ENCODE assay signal across 17 cellular contexts in genomic region chrX:14829643-14830042, GRCh38. TPM values are rescaled to one million over a fixed set of nuclear protein-coding genes. Genes with fewer than 3 reads are reported as not detected.
DNase-seq lines count a peak whose midpoint lies in the region; ATAC-seq and TF ChIP-seq lines count a peak whose summit lies in the region.
"Had no signal": no experiment of that assay in that cellular context is flagged by ENCODE, and none has a peak within 500 bp of the region (broad histone marks: within the 10 kb centered on the region; RNA-seq: fewer than 3 reads in every experiment).

No MANE protein-coding gene starts in this region.

- no peak overlapping the region for H3K9ac ChIP-seq in endodermal cell (ENCODE audit: extremely low read depth, low read length, poor library complexity, severe bottlenecking)
- H3K9ac ChIP-seq in trophoblast cell (ENCODE audit: low read length): no peak overlapping the region
- H3K9ac ChIP-seq: GM23248 had no signal

- no peak overlapping the region for H3K4me2 ChIP-seq in trophoblast cell (ENCODE audit: low read length)

- no peak overlapping the region for H3K4ac ChIP-seq in trophoblast cell (ENCODE audit: low read depth, low read length)

- H2AK5ac ChIP-seq in trophoblast cell (ENCODE audit: low read length): no peak overlapping the region

- H3K9me3 Mint-ChIP-seq in endodermal cell: peaks cover 57% of the 10 kb centered on the region

- H3K18ac ChIP-seq in trophoblast cell (ENCODE audit: low read length): no peak overlapping the region

- no peaks in the 10 kb centered on the region for H3K4me1 ChIP-seq in endodermal cell (ENCODE audit: control insufficient read depth, insufficient read depth, low read length)
- H3K4me1 ChIP-seq in left lung: no peaks in the 10 kb centered on the region
- H3K4me1 ChIP-seq in trophoblast cell (ENCODE audit: control insufficient read depth in 1 of 2, insufficient read depth in 2 of 2, low read length in 2 of 2): peaks cover 0 to 5% of the 10 kb centered on the region in 2 experiments

- H4K8ac ChIP-seq in trophoblast cell (ENCODE audit: low read depth, low read length): no peak overlapping the region

- TF ChIP-seq CTCF in endodermal cell (conservative IDR thresholded peaks at IDR 0.05) (no peak), left lung (IDR thresholded peaks at IDR 0.05) (no peak)

- no peak overlapping the region for H3K27ac Mint-ChIP-seq in endodermal cell
- H3K27ac Mint-ChIP-seq: CD4-positive, alpha-beta memory T cell had no signal

- H2BK12ac ChIP-seq in trophoblast cell (ENCODE audit: low read length): no peak overlapping the region

- H4K91ac ChIP-seq in trophoblast cell (ENCODE audit: low read depth, low read length): no peak overlapping the region

- no peak overlapping the region for H2BK120ac ChIP-seq in trophoblast cell (ENCODE audit: insufficient read depth, low read length, poor library complexity)

- H3K4me1 Mint-ChIP-seq in endodermal cell: no peaks in the 10 kb centered on the region
- H3K4me1 Mint-ChIP-seq: CD4-positive, alpha-beta memory T cell had no signal

- no peaks in the 10 kb centered on the region for H3K27me3 Mint-ChIP-seq in endodermal cell (ENCODE audit: insufficient read depth)

- H3K23ac ChIP-seq in trophoblast cell (ENCODE audit: low read length): no peak overlapping the region

- intact Hi-C loops in left lung (cut with DNase I): no loop called here
- intact Hi-C loops in left ventricle myocardium superior (cut with micrococcal nuclease): no loop called here

- H3K9me3 ChIP-seq in endodermal cell (ENCODE audit: control insufficient read depth, low read length): peaks cover 17% of the 10 kb centered on the region
- no peaks in the 10 kb centered on the region for H3K9me3 ChIP-seq in left lung
- H3K9me3 ChIP-seq in trophoblast cell (ENCODE audit: insufficient read depth, low read depth, low read length): no peaks in the 10 kb centered on the region

- peaks cover 17% of the 10 kb centered on the region for H3K36me3 Mint-ChIP-seq in endodermal cell (ENCODE audit: low read depth)
- H3K36me3 Mint-ChIP-seq: CD4-positive, alpha-beta memory T cell had no signal

- no peak overlapping the region for H3K4me3 Mint-ChIP-seq in endodermal cell
- H3K4me3 Mint-ChIP-seq: CD4-positive, alpha-beta memory T cell had no signal

- H3K27ac ChIP-seq in endodermal cell (ENCODE audit: low read depth, low read length): no peak overlapping the region
- H3K27ac ChIP-seq in left lung: no peak overlapping the region
- no peak overlapping the region for H3K27ac ChIP-seq in trophoblast cell (ENCODE audit: low read depth, low read length)
- H3K27ac ChIP-seq: GM23248 had no signal

- WGBS in endodermal cell (ENCODE audit: insufficient coverage in 1 of 2, insufficient read length in 1 of 2), 2 experiments: 92% methylated on average over 2 of the region's 2 CpGs; no CpG with 5 or more reads in 1 of the 2 experiments
- WGBS in trophoblast cell (ENCODE audit: extremely low coverage, insufficient coverage, insufficient read length): no CpG with 5 or more reads among the region's 2 CpGs

- H3K79me1 ChIP-seq in trophoblast cell (ENCODE audit: low read length): no peaks in the 10 kb centered on the region

- H3K27me3 ChIP-seq in endodermal cell (ENCODE audit: control insufficient read depth, insufficient read depth, low read length, poor library complexity, severe bottlenecking): no peaks in the 10 kb centered on the region
- no peaks in the 10 kb centered on the region for H3K27me3 ChIP-seq in left lung
- H3K27me3 ChIP-seq in trophoblast cell (ENCODE audit: insufficient read depth, low read length): no peaks in the 10 kb centered on the region

- no peaks in the 10 kb centered on the region for H3K79me2 ChIP-seq in trophoblast cell (ENCODE audit: control insufficient read depth, insufficient read depth, low read length, poor library complexity)

- H2AFZ ChIP-seq in trophoblast cell (ENCODE audit: insufficient read depth, low read length, poor library complexity): no peak overlapping the region
- H2AFZ ChIP-seq: GM23248 had no signal

- H2BK5ac ChIP-seq in trophoblast cell (ENCODE audit: low read depth, low read length, poor library complexity): no peak overlapping the region

- no peaks in the 10 kb centered on the region for H3K36me3 ChIP-seq in endodermal cell (ENCODE audit: control insufficient read depth, insufficient read depth, low read length)
- H3K36me3 ChIP-seq in left lung: no peaks in the 10 kb centered on the region
- no peaks in the 10 kb centered on the region for H3K36me3 ChIP-seq in trophoblast cell (ENCODE audit: control insufficient read depth in 1 of 2, insufficient read depth in 2 of 2, low read length in 2 of 2)

- H4K12ac ChIP-seq in trophoblast cell (ENCODE audit: low read depth, low read length): no peak overlapping the region

- ATAC-seq in left lung (peak; percentile 93), left ventricle myocardium superior (no peak)
- ATAC-seq: GM12878 had no signal

- H3K4me3 ChIP-seq in endodermal cell (ENCODE audit: low read length): peak overlapping the region; percentile 49
- H3K4me3 ChIP-seq in left lung: no peak overlapping the region
- no peak overlapping the region for H3K4me3 ChIP-seq in trophoblast cell (ENCODE audit: low read depth, low read length)
- H3K4me3 ChIP-seq: GM12878, GM23248 had no signal

- DNase-seq in endodermal cell (no peak), left lung (no peak), trophoblast cell (peak; percentile 23 to 78), left ventricle myocardium superior (no peak), SIG-M5 (lab: John Stamatoyannopoulos, UW) (no peak), KG1 (lab: John Stamatoyannopoulos, UW) (no peak)
- DNase-seq: C1 segment of cervical spinal cord; Calu3; CD4-positive, alpha-beta memory T cell; COR-L47; DMS53; EL; GDM1; GM23248; H7; HCEC 1CT had no signal

- H3K14ac ChIP-seq in trophoblast cell (ENCODE audit: low read length): no peak overlapping the region

RNA-seq across cellular contexts. Expression of gene FANCB, which starts 43.2 kb away (rescaled TPM):
- total RNA-seq in endodermal cell (10 to 100 TPM; 12.8 to 15.2 TPM), left lung (1 to 10 TPM; 2.5 to 2.6 TPM), left ventricle myocardium superior (0.94 TPM)
- 5.5 TPM for polyA plus RNA-seq in endodermal cell (2013, experiment 1 of 2)
- 6.7 TPM for polyA plus RNA-seq in endodermal cell (2013, experiment 2 of 2)
- 3.2 and 3.4 TPM in 2 replicates for polyA plus RNA-seq in trophoblast cell (2013)

RNA-seq across cellular contexts. Expression of gene MOSPD2, which starts 43.6 kb away (rescaled TPM):
- 10 to 100 TPM; 10.8 to 17.6 TPM for total RNA-seq in endodermal cell
- polyA plus RNA-seq in endodermal cell (2013, experiment 1 of 2): 13.0 TPM
- polyA plus RNA-seq in endodermal cell (2013, experiment 2 of 2): 13.0 TPM
- total RNA-seq in left lung: 10 to 100 TPM; 22.3 to 29.7 TPM
- polyA plus RNA-seq in trophoblast cell (2013): 17.1 and 18.0 TPM in 2 replicates
- 5.8 TPM for total RNA-seq in left ventricle myocardium superior

Comparison
In these comparisons a context has a peak if more than half of its experiments do, and no peak if none do; other contexts are left out.
1. DNase-seq: peak in trophoblast cell (2 of 2); none in endodermal cell (single experiment), left lung (0 of 2), left ventricle myocardium superior (single experiment), SIG-M5 (single experiment) and KG1 (single experiment).